Comparison of ENCODE assay signal across 28 cellular contexts in the genomic region with DNA sequence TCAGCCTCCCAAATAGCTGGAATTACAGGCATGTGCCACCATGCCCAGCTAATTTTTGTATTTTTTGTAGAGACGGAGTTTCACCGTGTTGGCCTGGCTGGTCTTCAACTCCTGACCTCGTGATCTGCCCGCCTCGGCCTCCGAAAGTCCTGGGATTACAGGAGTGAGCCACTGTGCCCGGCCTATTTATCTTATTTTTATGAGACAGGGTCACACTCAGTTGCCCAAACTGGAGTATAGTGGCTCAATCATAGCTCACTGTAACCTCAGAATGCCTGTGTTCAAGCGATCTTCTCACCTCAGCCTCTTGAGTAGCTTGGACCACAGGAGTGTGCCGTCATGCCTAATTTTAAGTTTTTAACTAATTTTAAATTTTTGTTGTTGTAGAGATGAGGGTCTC.
"Had no signal": no experiment of that assay in that cellular context is flagged by ENCODE, and none has a peak within 500 bp of the region (broad histone marks: within the 10 kb centered on the region; RNA-seq: fewer than 3 reads in every experiment).

No MANE protein-coding gene starts in this region.

- ATAC-seq: activated CD4-positive, alpha-beta T cell treated with anti-CD3 and anti-CD28 coated beads for 36 hours; activated CD8-positive, alpha-beta memory T cell treated with anti-CD3 and anti-CD28 coated beads, Interleukin-2, amount 10 ng/mL, durations not matched to agents 7 days and 5 days; activated CD8-positive, alpha-beta T cell treated with anti-CD3 and anti-CD28 coated beads, Interleukin-2, amount 10 ng/mL, durations not matched to agents 7 days and 5 days; activated naive CD8-positive, alpha-beta T cell treated with anti-CD3 and anti-CD28 coated beads, Interleukin-2, amount 50 U/mL, for 24 hours; body of pancreas; T-helper 17 cell had no signal

- H3K27me3 ChIP-seq: adrenal gland, body of pancreas, esophagus squamous epithelium had no signal

- DNase-seq: activated CD4-positive, alpha-beta memory T cell treated with anti-CD3 and anti-CD28 coated beads for 36 hours; activated CD4-positive, alpha-beta T cell treated with anti-CD3 and anti-CD28 coated beads for 36 hours; activated CD4-positive, alpha-beta T cell treated with anti-CD3 and anti-CD28 coated beads, Interleukin-2, amount 10 ng/mL, durations not matched to agents 24 days and 14 days; activated CD4-positive, CD25-positive, alpha-beta regulatory T cell; activated CD4-positive, CD25-positive, alpha-beta regulatory T cell treated with anti-CD3 and anti-CD28 coated beads, Interleukin-2, amount 50 U/mL, for 72 hours; activated CD8-positive, alpha-beta memory T cell treated with anti-CD3 and anti-CD28 coated beads, Interleukin-2, amount 10 ng/mL, durations not matched to agents 7 days and 5 days; activated CD8-positive, alpha-beta memory T cell treated with anti-CD3 and anti-CD28 coated beads, Interleukin-2, amount 50 U/mL, for 4 hours; activated CD8-positive, alpha-beta T cell treated with anti-CD3 and anti-CD28 coated beads, Interleukin-2, amount 10 ng/mL, durations not matched to agents 7 days and 5 days; activated effector memory CD4-positive, alpha-beta T cell treated with anti-CD3 and anti-CD28 coated beads, Interleukin-2, amount 50 U/mL, for 16 hours; activated naive CD4-positive, alpha-beta T cell treated with anti-CD3 and anti-CD28 coated beads for 36 hours; activated naive CD8-positive, alpha-beta T cell treated with anti-CD3 and anti-CD28 coated beads for 36 hours; activated naive CD8-positive, alpha-beta T cell treated with anti-CD3 and anti-CD28 coated beads, Interleukin-2, amount 50 U/mL, for 24 hours; activated T-cell treated with anti-CD3 and anti-CD28 coated beads, Interleukin-2, amount 50 U/mL, for 1 hour; activated T-cell treated with anti-CD3 and anti-CD28 coated beads, Interleukin-2, amount 50 U/mL, for 48 hours; adrenal gland; amygdala; aorta; body of pancreas; caudate nucleus; cortex of kidney; effector CD8-positive, alpha-beta T cell; esophagus squamous epithelium; foreskin melanocyte; head of caudate nucleus; T-helper 1 cell; T-helper 17 cell; T1000 had no signal

- H3K9me3 ChIP-seq: adrenal gland, body of pancreas, esophagus squamous epithelium had no signal

- H3K4me3 ChIP-seq: adrenal gland, body of pancreas, esophagus squamous epithelium had no signal

- H3K27ac ChIP-seq: adrenal gland, body of pancreas, epithelial cell of prostate, esophagus squamous epithelium had no signal

- H3K36me3 ChIP-seq: adrenal gland, esophagus squamous epithelium had no signal
